13 cellular contexts compared by ENCODE assay signal in genomic region chr11:122085264-122085663, GRCh38. TPM values are rescaled to one million over a fixed set of nuclear protein-coding genes. Genes with fewer than 3 reads are reported as not detected.
A peak's percentile ranks its signal among the peaks of the same experiment; 100 is the strongest.
DNase-seq lines count a peak whose midpoint lies in the region; ATAC-seq, FAIRE-seq and TF ChIP-seq lines count a peak whose summit lies in the region.
"Had no signal": no experiment of that assay in that cellular context is flagged by ENCODE, and none has a peak within 500 bp of the region (broad histone marks: within the 10 kb centered on the region; RNA-seq: fewer than 3 reads in every experiment).

No MANE protein-coding gene starts in this region.

- H2AFZ ChIP-seq in neuronal stem cell (ENCODE audit: low read length) (no peak overlapping the region), HepG2 (ENCODE audit: low read length) (no peak overlapping the region)

- no peaks in the 10 kb centered on the region for H3K27me3 ChIP-seq in MG63
- H3K27me3 ChIP-seq in dorsolateral prefrontal cortex: no peaks in the 10 kb centered on the region
- no peaks in the 10 kb centered on the region for H3K27me3 ChIP-seq in tibial artery
- H3K27me3 ChIP-seq in WERI-Rb-1 (ENCODE audit: insufficient read depth, low read depth, severe bottlenecking): no peaks in the 10 kb centered on the region
- no peaks in the 10 kb centered on the region for H3K27me3 ChIP-seq in neuronal stem cell (ENCODE audit: control insufficient read depth in 3 of 3, insufficient read depth in 3 of 3, low read depth in 1 of 3, low read length in 3 of 3)
- no peaks in the 10 kb centered on the region for H3K27me3 ChIP-seq in HepG2 (ENCODE audit: control insufficient read depth in 1 of 2, insufficient read depth in 2 of 2, low read length in 2 of 2)

- no peak overlapping the region for H3K4me3 ChIP-seq in MG63
- no peak overlapping the region for H3K4me3 ChIP-seq in dorsolateral prefrontal cortex
- H3K4me3 ChIP-seq in tibial artery: no peak overlapping the region
- no peak overlapping the region for H3K4me3 ChIP-seq in WERI-Rb-1 (ENCODE audit: low read depth, low read length)
- H3K4me3 ChIP-seq in neuronal stem cell (ENCODE audit: low read length in 2 of 2): no peak overlapping the region
- H3K4me3 ChIP-seq in HepG2 (replicated peaks in 1 of 3; ENCODE audit: insufficient read depth in 1 of 3, low read depth in 2 of 3, low read length in 3 of 3): no peak overlapping the region
- H3K4me3 ChIP-seq: lung, skin epidermis had no signal

- intact Hi-C loops in dorsolateral prefrontal cortex (cut with DNase I): no loop called here
- intact Hi-C loops in tibial artery (cut with DNase I; ENCODE audit: low total_unique reads): no loop called here
- intact Hi-C loops in HepG2 (cut with micrococcal nuclease; ENCODE audit: unreplicated experiment): no loop called here

- H3K4me2 ChIP-seq in neuronal stem cell (ENCODE audit: insufficient read depth, low read length, poor library complexity, severe bottlenecking) (no peak overlapping the region), HepG2 (ENCODE audit: low read depth, low read length) (no peak overlapping the region)

- no peak overlapping the region for H2BK120ac ChIP-seq in neuronal stem cell (ENCODE audit: low read depth, low read length)

- in situ Hi-C loops in HepG2 (cut with HindIII; ENCODE audit: extremely low pct_ligation_motif_present, low pct_unique_long_range_greater_than_20kb): no loop called here

- no peak for FAIRE-seq in HepG2 (lab: Jason Lieb, UNC)

- no peak for ATAC-seq in HepG2

- H3K23ac ChIP-seq in neuronal stem cell (ENCODE audit: low read depth, low read length, poor library complexity): no peak overlapping the region

- no peak overlapping the region for H2BK12ac ChIP-seq in neuronal stem cell (ENCODE audit: low read length)

- CTCF ChIA-PET in HepG2 (lab: Yijun Ruan, JAX; ENCODE audit: low intra/inter-chr PET ratio, low total read pairs): no interaction called here

- no peak overlapping the region for H3K4ac ChIP-seq in neuronal stem cell (ENCODE audit: low read length)

- H3K9ac ChIP-seq in neuronal stem cell (ENCODE audit: low read depth, low read length, poor library complexity) (no peak overlapping the region), HepG2 (ENCODE audit: insufficient read depth, low read depth, low read length) (no peak overlapping the region)

- TF ChIP-seq RAD21 in HepG2 (CRISPR knock-in tag; IDR thresholded peaks at IDR 0.05): no peak

- no TSS peak for BruUV-seq in HepG2 (replicated peaks; lab: Mats Ljungman, UMichigan)

- no CpG with 5 or more reads among the region's 1 CpG for WGBS in neuronal stem cell (ENCODE audit: extremely low coverage in 2 of 2, insufficient read length in 2 of 2, insufficient replicate concordance in 1 of 2), 2 donors
- WGBS in HepG2 (ENCODE audit: low lambda C conversion rate): 0% methylated on average over 1 of the region's 1 CpG

- no peak overlapping the region for H3K18ac ChIP-seq in neuronal stem cell (ENCODE audit: low read length)

- H3K79me2 ChIP-seq in HepG2 (ENCODE audit: insufficient read depth, low read length): no peaks in the 10 kb centered on the region

- peak; percentile 70 for DNase-seq in A172 (ENCODE audit: low spot score)
- DNase-seq in MG63: peak; percentile 10
- no peak for DNase-seq in dorsolateral prefrontal cortex
- DNase-seq in lung microvascular endothelial cell (ENCODE audit: low read depth in 2 of 2): peak; percentile 86 to 91
- no peak for DNase-seq in tibial artery
- no peak for DNase-seq in WERI-Rb-1
- DNase-seq in neuronal stem cell (ENCODE audit: low spot score): no peak
- DNase-seq in HepG2 (ENCODE audit: low spot score): no peak
- DNase-seq: NCI-H1417 treated with DMSO at 0.1 percent for 48 hours had no signal

- H2BK5ac ChIP-seq in neuronal stem cell (ENCODE audit: low read length): no peak overlapping the region

- no peaks in the 10 kb centered on the region for H4K20me1 ChIP-seq in HepG2 (ENCODE audit: insufficient read depth, low read length)

- H3K14ac ChIP-seq in neuronal stem cell (ENCODE audit: low read length): no peak overlapping the region

- TF ChIP-seq CTCF in dorsolateral prefrontal cortex (IDR thresholded peaks at IDR 0.05 in 54 of 56, conservative IDR thresholded peaks at IDR 0.05 in 2 of 56; ENCODE audit: low read depth in 1 of 56, partially characterized antibody in 56 of 56) (no peak), tibial artery (IDR thresholded peaks at IDR 0.05) (no peak), WERI-Rb-1 (IDR thresholded peaks at IDR 0.05; ENCODE audit: low read depth, low read length) (no peak), HepG2 (CRISPR knock-in tag; IDR thresholded peaks at IDR 0.05) (no peak)

- no peak overlapping the region for H2BK15ac ChIP-seq in neuronal stem cell (ENCODE audit: low read length)

- H4K91ac ChIP-seq in neuronal stem cell (ENCODE audit: low read depth, low read length, poor library complexity): no peak overlapping the region

- H3K9me3 ChIP-seq in MG63 (no peaks in the 10 kb centered on the region), tibial artery (no peaks in the 10 kb centered on the region), WERI-Rb-1 (ENCODE audit: severe bottlenecking) (no peaks in the 10 kb centered on the region), neuronal stem cell (replicated peaks in 1 of 2; ENCODE audit: control insufficient read depth in 2 of 2, insufficient read depth in 1 of 2, low read depth in 1 of 2, low read length in 2 of 2) (no peaks in the 10 kb centered on the region), HepG2 (ENCODE audit: low read length) (no peaks in the 10 kb centered on the region)

- peak overlapping the region in 50 of 59 donors; percentile 0 to 96 (median 56) for H3K27ac ChIP-seq in dorsolateral prefrontal cortex
- peak overlapping the region in 1 of 2 donors; percentile 48 for H3K27ac ChIP-seq in tibial artery
- H3K27ac ChIP-seq in WERI-Rb-1: no peak overlapping the region
- H3K27ac ChIP-seq in neuronal stem cell (replicated peaks; ENCODE audit: low read length): no peak overlapping the region
- H3K27ac ChIP-seq in HepG2 (ENCODE audit: extremely low read length, insufficient read depth, low read length): no peak overlapping the region
- H3K27ac ChIP-seq: HL-60 had no signal

- H3K4me1 ChIP-seq in tibial artery (peaks cover 0 to 60% (median 16%) of the 10 kb centered on the region in 4 donors), neuronal stem cell (ENCODE audit: control insufficient read depth in 2 of 2, insufficient read depth in 1 of 2, low read depth in 1 of 2, low read length in 2 of 2) (peaks cover 0 to 2% of the 10 kb centered on the region in 2 donors), HepG2 (ENCODE audit: insufficient read depth, low read length) (no peaks in the 10 kb centered on the region)

- TF ChIP-seq POLR2A in HepG2 (IDR thresholded peaks at IDR 0.05; ENCODE audit: insufficient read depth in 1 of 2, low read depth in 2 of 2, low read length in 2 of 2): no peak

- POLR2A ChIA-PET in HepG2 (lab: Yijun Ruan, JAX): no interaction called here

- H3K36me3 ChIP-seq in MG63 (peaks cover 32% of the 10 kb centered on the region), tibial artery (peaks cover 0 to 11% (median 8%) of the 10 kb centered on the region in 3 donors), WERI-Rb-1 (no peaks in the 10 kb centered on the region), neuronal stem cell (replicated peaks in 1 of 2; ENCODE audit: control insufficient read depth in 2 of 2, insufficient read depth in 2 of 2, low read length in 2 of 2) (no peaks in the 10 kb centered on the region), HepG2 (replicated peaks in 1 of 2; ENCODE audit: control insufficient read depth in 1 of 2, insufficient read depth in 2 of 2, low read length in 2 of 2) (no peaks in the 10 kb centered on the region)

- no peak overlapping the region for H4K8ac ChIP-seq in neuronal stem cell (ENCODE audit: low read depth, low read length)

- TF ChIP-seq EP300 in HepG2 (IDR thresholded peaks at IDR 0.05; ENCODE audit: low read depth in 2 of 2, low read length in 2 of 2) (no peak), HepG2 (CRISPR knock-in tag; IDR thresholded peaks at IDR 0.05; ENCODE audit: borderline replicate concordance) (no peak)

- no peaks in the 10 kb centered on the region for H3K79me1 ChIP-seq in neuronal stem cell (ENCODE audit: low read depth, low read length)

- no peak overlapping the region for H2AK5ac ChIP-seq in neuronal stem cell (ENCODE audit: low read depth, low read length)

TF ChIP-seq in HepG2, 621 proteins besides CTCF, POLR2A, EP300 and RAD21:
- TF ChIP-seq ZNF768 (CRISPR knock-in tag; IDR thresholded peaks at IDR 0.05) (no peak), ZNF510 (CRISPR knock-in tag; IDR thresholded peaks at IDR 0.05; ENCODE audit: low read depth) (no peak), RFX3 (CRISPR knock-in tag; IDR thresholded peaks at IDR 0.05) (no peak)
TF ChIP-seq in HepG2: peak in this region for 0.

RNA-seq across cellular contexts. Expression of gene BLID, which starts 30.8 kb away (rescaled TPM):
- total RNA-seq in A172 (2014; rRNA removed; shearing (Covaris generic)): 1.1 and 1.5 TPM in 2 replicates
- not detected in 2 replicates for total RNA-seq in MG63 (2014; rRNA removed; shearing (Covaris generic); ENCODE audit: low replicate concordance)
- total RNA-seq in dorsolateral prefrontal cortex (10 to 100 TPM in 2 of 120 experiments, 1 to 10 TPM in 117, under 1 TPM in 1; 0.85 to 16.2 (median 3.6) TPM), lung microvascular endothelial cell (0.22 TPM in 1 of 2 replicates, not detected in the other), HepG2 (2016; rRNA removed; fragmentation: Illumina TruSeq; extraction: Trizol) (not detected in 2 replicates)
- polyA plus RNA-seq in neuronal stem cell (2013, experiment 1 of 2): not detected
- polyA plus RNA-seq in neuronal stem cell (2013, experiment 2 of 2): not detected
- total RNA-seq in HepG2 (2016; cell fraction: cytosol; rRNA removed; fragmentation: Illumina TruSeq; extraction: Trizol; ENCODE audit: low read depth): not detected in 2 replicates
- total RNA-seq in HepG2 (2016; cell fraction: insoluble cytoplasmic fraction; rRNA removed; fragmentation: Illumina TruSeq; extraction: Trizol): not detected in 2 replicates
- not detected in 2 replicates for total RNA-seq in HepG2 (2016; cell fraction: membrane; rRNA removed; fragmentation: Illumina TruSeq; extraction: Trizol)
- total RNA-seq in HepG2 (2016; cell fraction: nucleus; rRNA removed; fragmentation: Illumina TruSeq; extraction: Trizol): not detected in 2 replicates
- not detected in 2 replicates for polyA plus RNA-seq in HepG2 (2011; rRNA removed)
- polyA plus RNA-seq in HepG2 (2011; cell fraction: cytosol; rRNA removed): not detected in 2 replicates
- not detected in 2 replicates for polyA plus RNA-seq in HepG2 (2011; cell fraction: nucleus; rRNA removed)
- not detected in 2 replicates for polyA plus RNA-seq in HepG2 (2012)
- polyA plus RNA-seq in HepG2 (2016; cell fraction: cytosol; fragmentation: Illumina TruSeq; extraction: Trizol; ENCODE audit: low read depth): not detected in 2 replicates
- not detected in 2 replicates for polyA plus RNA-seq in HepG2 (2016; cell fraction: insoluble cytoplasmic fraction; fragmentation: Illumina TruSeq; extraction: Trizol; ENCODE audit: low read depth)
- not detected in 2 replicates for polyA plus RNA-seq in HepG2 (2016; cell fraction: membrane; fragmentation: Illumina TruSeq; extraction: Trizol; ENCODE audit: low read depth)
- not detected in 2 replicates for polyA plus RNA-seq in HepG2 (2016; cell fraction: nucleus; fragmentation: Illumina TruSeq; extraction: Trizol; ENCODE audit: insufficient read depth, low read depth)
- polyA minus RNA-seq in HepG2 (2011; rRNA and poly(A)+ RNA removed; ENCODE audit: low replicate concordance): 4.2 TPM in 1 of 2 replicates, not detected in the other
- polyA minus RNA-seq in HepG2 (2011; cell fraction: cytosol; rRNA and poly(A)+ RNA removed): not detected in 2 replicates
- not detected in 2 replicates for polyA minus RNA-seq in HepG2 (2011; cell fraction: nucleus; rRNA and poly(A)+ RNA removed)
- total RNA-seq: OCI-LY7 had no signal
- polyA plus RNA-seq: lung had no signal

Comparison
In these comparisons a context has a peak if more than half of its experiments do, and no peak if none do; other contexts are left out.
1. DNase-seq: peak in A172 (single experiment), MG63 (single experiment) and lung microvascular endothelial cell (2 of 2); none in dorsolateral prefrontal cortex (0 of 10), tibial artery (0 of 2), WERI-Rb-1 (single experiment), neuronal stem cell (single experiment) and HepG2 (single experiment).
2. H3K27ac ChIP-seq: peak in dorsolateral prefrontal cortex (50 of 59); none in WERI-Rb-1 (single experiment), neuronal stem cell (single experiment) and HepG2 (single experiment).